In genomic region chr7:31408120-31408729, GRCh38 we compare ENCODE assay signal across 3 cellular contexts.
A peak's percentile ranks its signal among the peaks of the same experiment; 100 is the strongest.
TF ChIP-seq lines count a peak whose summit lies in the region.

No MANE protein-coding gene starts in this region.

TF ChIP-seq in IMR-90, 13 proteins besides CTCF, POLR2A, EP300 and RAD21:
- TF ChIP-seq MAZ (IDR thresholded peaks at IDR 0.05; ENCODE audit: borderline replicate concordance, low read depth, low read length) = no peak
- TF ChIP-seq MAFK (IDR thresholded peaks at IDR 0.05; ENCODE audit: low read depth, low read length) = peak; percentile 67; the same call in 1 of the 2 replicates

TF ChIP-seq in HepG2, 621 proteins besides CTCF, POLR2A, EP300 and RAD21:
- TF ChIP-seq MTERF4 (CRISPR knock-in tag; IDR thresholded peaks at IDR 0.05) = no peak
- TF ChIP-seq MAFF (IDR thresholded peaks at IDR 0.05; ENCODE audit: low read depth, low read length) = peak; percentile 31; the same call in 1 of the 2 replicates
- TF ChIP-seq MAFK (conservative IDR thresholded peaks at IDR 0.05 in 1 of 2, IDR thresholded peaks at IDR 0.05 in 1 of 2; ENCODE audit: low read length in 2 of 2) = peak; percentile 23 to 60; a peak in 2 of 4 replicates
- TF ChIP-seq ZNF510 (CRISPR knock-in tag; IDR thresholded peaks at IDR 0.05; ENCODE audit: low read depth) = no peak
- TF ChIP-seq KAT8 (CRISPR knock-in tag; IDR thresholded peaks at IDR 0.05) = no peak
- no peak for TF ChIP-seq ZNF598 (CRISPR knock-in tag; IDR thresholded peaks at IDR 0.05; ENCODE audit: borderline replicate concordance)
- TF ChIP-seq ZNF292 (CRISPR knock-in tag; IDR thresholded peaks at IDR 0.05; ENCODE audit: borderline replicate concordance, low read depth) = no peak
- TF ChIP-seq JUNB (CRISPR knock-in tag; IDR thresholded peaks at IDR 0.05; ENCODE audit: borderline replicate concordance) = no peak
- TF ChIP-seq ZBTB8A (CRISPR knock-in tag; IDR thresholded peaks at IDR 0.05; ENCODE audit: borderline replicate concordance, low read depth) = no peak
- TF ChIP-seq ZC3H13 (CRISPR knock-in tag; IDR thresholded peaks at IDR 0.05) = no peak
- TF ChIP-seq, protein P1, sequence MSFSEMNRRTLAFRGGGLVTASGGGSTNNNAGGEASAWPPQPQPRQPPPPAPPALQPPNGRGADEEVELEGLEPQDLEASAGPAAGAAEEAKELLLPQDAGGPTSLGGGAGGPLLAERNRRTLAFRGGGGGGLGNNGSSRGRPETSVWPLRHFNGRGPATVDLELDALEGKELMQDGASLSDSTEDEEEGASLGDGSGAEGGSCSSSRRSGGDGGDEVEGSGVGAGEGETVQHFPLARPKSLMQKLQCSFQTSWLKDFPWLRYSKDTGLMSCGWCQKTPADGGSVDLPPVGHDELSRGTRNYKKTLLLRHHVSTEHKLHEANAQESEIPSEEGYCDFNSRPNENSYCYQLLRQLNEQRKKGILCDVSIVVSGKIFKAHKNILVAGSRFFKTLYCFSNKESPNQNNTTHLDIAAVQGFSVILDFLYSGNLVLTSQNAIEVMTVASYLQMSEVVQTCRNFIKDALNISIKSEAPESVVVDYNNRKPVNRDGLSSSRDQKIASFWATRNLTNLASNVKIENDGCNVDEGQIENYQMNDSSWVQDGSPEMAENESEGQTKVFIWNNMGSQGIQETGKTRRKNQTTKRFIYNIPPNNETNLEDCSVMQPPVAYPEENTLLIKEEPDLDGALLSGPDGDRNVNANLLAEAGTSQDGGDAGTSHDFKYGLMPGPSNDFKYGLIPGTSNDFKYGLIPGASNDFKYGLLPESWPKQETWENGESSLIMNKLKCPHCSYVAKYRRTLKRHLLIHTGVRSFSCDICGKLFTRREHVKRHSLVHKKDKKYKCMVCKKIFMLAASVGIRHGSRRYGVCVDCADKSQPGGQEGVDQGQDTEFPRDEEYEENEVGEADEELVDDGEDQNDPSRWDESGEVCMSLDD (CRISPR knock-in tag; IDR thresholded peaks at IDR 0.05; ENCODE audit: borderline replicate concordance) = no peak
TF ChIP-seq in HepG2: peak in this region for 2.

TF ChIP-seq in GM23338, 12 proteins besides CTCF, POLR2A, EP300 and RAD21:
- no peak for TF ChIP-seq ETS1 (IDR thresholded peaks at IDR 0.05)
- TF ChIP-seq JUNB (IDR thresholded peaks at IDR 0.05; ENCODE audit: unreplicated experiment) = no peak
